Comparison of ENCODE assay signal across 27 cellular contexts in genomic region chr14:35444104-35444503, GRCh38.
"Had no signal": no experiment of that assay in that cellular context is flagged by ENCODE, and none has a peak within 500 bp of the region (broad histone marks: within the 10 kb centered on the region; RNA-seq: fewer than 3 reads in every experiment).

No MANE protein-coding gene starts in this region.

- H3K4me1 ChIP-seq: stomach, suprapubic skin, testis, thyroid gland, tibial artery, tibial nerve, transverse colon, upper lobe of left lung, upper lobe of right lung, uterus, vagina had no signal

- H3K4me3 ChIP-seq: stomach, suprapubic skin, testis, thoracic aorta, thyroid gland, tibial artery, tibial nerve, transverse colon, upper lobe of left lung, upper lobe of right lung, uterus, vagina had no signal

- H3K27me3 ChIP-seq: stomach, suprapubic skin, testis, thyroid gland, tibial artery, tibial nerve, transverse colon, upper lobe of left lung, upper lobe of right lung, uterus, vagina had no signal

- FAIRE-seq: urothelium cell line had no signal

- H3K36me3 ChIP-seq: stomach, suprapubic skin, thoracic aorta, thyroid gland, tibial artery, tibial nerve, transverse colon, upper lobe of left lung, upper lobe of right lung, uterus, vagina had no signal

- H3K27ac ChIP-seq: stomach, suprapubic skin, testis, thoracic aorta, thyroid gland, tibial artery, tibial nerve, transverse colon, upper lobe of left lung, upper lobe of right lung, uterus, vagina had no signal

- ATAC-seq: stimulated activated effector memory CD8-positive, alpha-beta T cell treated with anti-CD3 and anti-CD28 coated beads, Interleukin-12 subunit alpha, Interleukin-12 subunit beta, amount 100 ng/mL, for 72 hours; stimulated activated memory B cell treated with anti-CD40 and anti-IgM and Interleukin-4, amounts not matched to agents 10 μg/mL and 1 μg/mL and 100 μg/mL, for 72 hours; stimulated activated naive B cell treated with anti-CD40 and anti-IgM and Interleukin-4, amounts not matched to agents 10 μg/mL and 1 μg/mL and 100 μg/mL, for 72 hours; stimulated activated naive CD8-positive, alpha-beta T cell treated with anti-CD3 and anti-CD28 coated beads, Interleukin-15, amount 100 ng/mL, for 72 hours; stimulated activated naive CD8-positive, alpha-beta T cell treated with anti-CD3 and anti-CD28 coated beads, Interleukin-15, Interleukin-2, amounts not matched to agents 100 U/mL and 50 U/mL, for 24 hours; upper lobe of right lung had no signal

- DNase-seq: stimulated activated CD4-positive, alpha-beta T cell treated with anti-CD3 and anti-CD28 coated beads, Interleukin-2, amount 100 ng/mL, for 48 hours; stimulated activated CD4-positive, alpha-beta T cell treated with anti-CD3 and anti-CD28 coated beads, Interleukin-4, amount 100 ng/mL, for 1 hour; stimulated activated CD4-positive, alpha-beta T cell treated with anti-CD3 and anti-CD28 coated beads, Interleukin-4, amount 100 ng/mL, for 24 hours; stimulated activated CD4-positive, alpha-beta T cell treated with anti-CD3 and anti-CD28 coated beads, Interleukin-4, amount 100 ng/mL, for 4 hours; stimulated activated CD8-positive, alpha-beta memory T cell treated with anti-CD3 and anti-CD28 coated beads, Interleukin-4, amount 100 ng/mL, for 48 hours; stimulated activated naive B cell treated with anti-CD40 and anti-IgM and Interleukin-4, amounts not matched to agents 10 μg/mL and 1 μg/mL and 100 μg/mL, for 72 hours; stimulated activated naive CD4-positive, alpha-beta T cell; stimulated activated naive CD4-positive, alpha-beta T cell treated with Interleukin-2 at 50 U/mL for 16 hours; stimulated activated naive CD8-positive, alpha-beta T cell treated with anti-CD3 and anti-CD28 coated beads, Interleukin-15, amount 100 ng/mL, for 72 hours; stimulated activated naive CD8-positive, alpha-beta T cell treated with anti-CD3 and anti-CD28 coated beads, Interleukin-15, Interleukin-2, amounts not matched to agents 100 U/mL and 50 U/mL, for 24 hours; stomach; substantia nigra; testis; thyroid gland; tibial artery; transverse colon; trophoblast cell; upper lobe of left lung; upper lobe of right lung; uterus had no signal

- H3K9me3 ChIP-seq: suprapubic skin, testis, thoracic aorta, thyroid gland, tibial artery, tibial nerve, transverse colon, upper lobe of right lung, uterus, vagina had no signal
